ENCODE assay signal across 11 cellular contexts in genomic region chr6:27213544-27214125, GRCh38. TPM values are rescaled to one million over a fixed set of nuclear protein-coding genes. Genes with fewer than 3 reads are reported as not detected.
DNase-seq lines count a peak whose midpoint lies in the region; ATAC-seq and TF ChIP-seq lines count a peak whose summit lies in the region.
"Had no signal": no experiment of that assay in that cellular context is flagged by ENCODE, and none has a peak within 500 bp of the region (broad histone marks: within the 10 kb centered on the region; RNA-seq: fewer than 3 reads in every experiment).

No MANE protein-coding gene starts in this region.

- no TSS peak for BruUV-seq in HCT116 (replicated peaks; lab: Mats Ljungman, UMichigan)

- POLR2A ChIA-PET in HCT116 (lab: Charles Lee): no interaction called here
- POLR2A ChIA-PET in activated CD8-positive, alpha-beta T cell treated with anti-CD3 and anti-CD28 coated beads for 36 hours (lab: Charles Lee): no interaction called here

- no peak overlapping the region for H3K4me2 ChIP-seq in HCT116 (ENCODE audit: low read length)

- H3K27me3 ChIP-seq in BE2C (no peaks in the 10 kb centered on the region), HCT116 (ENCODE audit: insufficient read depth, low read length) (no peaks in the 10 kb centered on the region), iPS DF 6.9 (ENCODE audit: control insufficient read depth, insufficient read depth, low read length) (no peaks in the 10 kb centered on the region), sigmoid colon (peaks cover 0 to 89% (median 32%) of the 10 kb centered on the region in 3 donors)

- intact Hi-C loops in HCT116 (cut with micrococcal nuclease) (no loop called here), sigmoid colon (cut with DNase I) (no loop called here), posterior vena cava (cut with DNase I) (no loop called here)
- intact Hi-C loops in activated CD8-positive, alpha-beta T cell treated with anti-CD3 and anti-CD28 coated beads for 36 hours (cut with micrococcal nuclease): no loop called here

- TF ChIP-seq EP300 in sigmoid colon (IDR thresholded peaks at IDR 0.05): no peak

- TF ChIP-seq CTCF in BE2C (IDR thresholded peaks at IDR 0.05; ENCODE audit: low read depth, low read length) (no peak), HCT116 (IDR thresholded peaks at IDR 0.05 in 2 of 3, conservative IDR thresholded peaks at IDR 0.05 in 1 of 3; ENCODE audit: borderline replicate concordance in 1 of 3, insufficient read depth in 1 of 3, low read depth in 2 of 3, low read length in 2 of 3) (no peak), sigmoid colon (IDR thresholded peaks at IDR 0.05) (no peak)
- no peak for TF ChIP-seq CTCF in activated CD8-positive, alpha-beta T cell treated with anti-CD3 and anti-CD28 coated beads for 36 hours (IDR thresholded peaks at IDR 0.05)

- WGBS in iPS DF 6.9 (ENCODE audit: insufficient coverage, insufficient read length): no CpG with 5 or more reads among the region's 29 CpGs
- WGBS in sigmoid colon, 2 donors: 36 to 68% methylated on average over 29 of the region's 29 CpGs

- H3K27me3 Mint-ChIP-seq in activated CD8-positive, alpha-beta T cell treated with anti-CD3 and anti-CD28 coated beads for 36 hours: peaks cover 33% of the 10 kb centered on the region

- H4K20me1 ChIP-seq in HCT116 (ENCODE audit: insufficient read depth): no peaks in the 10 kb centered on the region

- H3K36me3 Mint-ChIP-seq in activated CD8-positive, alpha-beta T cell treated with anti-CD3 and anti-CD28 coated beads for 36 hours (ENCODE audit: low read depth): peaks cover 1% of the 10 kb centered on the region

- no peaks in the 10 kb centered on the region for H3K9me3 ChIP-seq in BE2C
- H3K9me3 ChIP-seq in HCT116 (ENCODE audit: control insufficient read depth in 1 of 2, insufficient read depth in 1 of 2, low read depth in 1 of 2, low read length in 2 of 2): no peaks in the 10 kb centered on the region
- no peaks in the 10 kb centered on the region for H3K9me3 ChIP-seq in iPS DF 6.9 (ENCODE audit: control insufficient read depth, insufficient read depth, low read length)
- peaks cover 0 to 4% (median 0%) of the 10 kb centered on the region in 4 donors for H3K9me3 ChIP-seq in sigmoid colon

- RAD21 ChIA-PET in HCT116 (lab: Charles Lee; ENCODE audit: low non-redundant PET in 1 of 2, low total read pairs in 2 of 2, uncharacterized antibody in 2 of 2, unreplicated experiment in 2 of 2): interaction anchor here (0.6 to 0.7 kb wide), 2 partner anchors 84 to 199 kb away, joined by 6 to 7 read pairs; no protein-coding TSS in a partner anchor

- no peaks in the 10 kb centered on the region for H3K4me1 Mint-ChIP-seq in activated CD8-positive, alpha-beta T cell treated with anti-CD3 and anti-CD28 coated beads for 36 hours (ENCODE audit: low read depth)

- no peak overlapping the region for H2AFZ ChIP-seq in HCT116 (ENCODE audit: low read depth, low read length, poor library complexity, severe bottlenecking)

- TF ChIP-seq POLR2A in HCT116 (IDR thresholded peaks at IDR 0.05; ENCODE audit: borderline replicate concordance, extremely low read depth, insufficient read depth, insufficient read length) (no peak), sigmoid colon (IDR thresholded peaks at IDR 0.05) (no peak)

- TF ChIP-seq RAD21 in HCT116 (IDR thresholded peaks at IDR 0.05; ENCODE audit: low read depth): no peak

- H3K4me1 ChIP-seq in BE2C (no peaks in the 10 kb centered on the region), HCT116 (ENCODE audit: control insufficient read depth in 1 of 2, insufficient read depth in 2 of 2, low read length in 2 of 2) (peaks cover 0 to 3% of the 10 kb centered on the region in 2 experiments; a peak in 1 of 4 replicates), iPS DF 6.9 (ENCODE audit: control insufficient read depth, insufficient read depth, low read length) (no peaks in the 10 kb centered on the region), sigmoid colon (no peaks in the 10 kb centered on the region)

- no peaks in the 10 kb centered on the region for H3K9me2 ChIP-seq in HCT116 (ENCODE audit: insufficient read depth)

- H3K4me3 ChIP-seq in BE2C (ENCODE audit: low read depth, low read length): peak overlapping the region; percentile 70
- H3K4me3 ChIP-seq in HCT116 (replicated peaks in 1 of 2; ENCODE audit: low read depth in 1 of 2, low read length in 2 of 2): no peak overlapping the region
- peak overlapping the region; percentile 69; the same call in 1 of the 2 replicates for H3K4me3 ChIP-seq in iPS DF 6.9 (ENCODE audit: low read length)
- no peak overlapping the region for H3K4me3 ChIP-seq in sigmoid colon

- CTCF ChIA-PET in HCT116 (lab: Charles Lee): no interaction called here
- CTCF ChIA-PET in activated CD8-positive, alpha-beta T cell treated with anti-CD3 and anti-CD28 coated beads for 36 hours (lab: Charles Lee): interaction anchor here (0.6 kb wide), 1 partner anchor 589 kb away, joined by 3 read pairs; no protein-coding TSS in a partner anchor

- ATAC-seq in HCT116 (0 out of 2 replicates have a peak, but pooled peaks have one; percentile 17), GM19467 (IDR thresholded peaks at IDR 0.05; ENCODE audit: unreplicated experiment) (no peak)
- peak; percentile 13 for ATAC-seq in activated CD8-positive, alpha-beta T cell treated with anti-CD3 and anti-CD28 coated beads for 36 hours
- ATAC-seq: esophagus mucosa had no signal

- H3K27ac ChIP-seq in HCT116 (ENCODE audit: low read depth, low read length) (no peak overlapping the region), iPS DF 6.9 (ENCODE audit: low read length) (no peak overlapping the region), sigmoid colon (no peak overlapping the region)

- DNase-seq in BE2C (peak; percentile 45), HCT116 (ENCODE audit: low read depth, low spot score) (no peak), iPS DF 6.9 (ENCODE audit: low read depth, low spot score) (no peak), DMS53 (lab: John Stamatoyannopoulos, UW) (no peak), sigmoid colon (no peak), posterior vena cava (ENCODE audit: low spot score) (no peak)
- peak; percentile 21 for DNase-seq in activated CD8-positive, alpha-beta T cell treated with anti-CD3 and anti-CD28 coated beads for 36 hours
- DNase-seq: GF-D8, occipital lobe had no signal

- H3K4me3 Mint-ChIP-seq in activated CD8-positive, alpha-beta T cell treated with anti-CD3 and anti-CD28 coated beads for 36 hours: peak overlapping the region; percentile 17

- H3K9me3 Mint-ChIP-seq in activated CD8-positive, alpha-beta T cell treated with anti-CD3 and anti-CD28 coated beads for 36 hours: peaks cover 1% of the 10 kb centered on the region

- H3K27ac Mint-ChIP-seq in activated CD8-positive, alpha-beta T cell treated with anti-CD3 and anti-CD28 coated beads for 36 hours: no peak overlapping the region

- H3K36me3 ChIP-seq in BE2C (no peaks in the 10 kb centered on the region), HCT116 (ENCODE audit: control insufficient read depth in 1 of 2, insufficient read depth in 2 of 2, low read length in 2 of 2) (no peaks in the 10 kb centered on the region), iPS DF 6.9 (ENCODE audit: control insufficient read depth, insufficient read depth, low read length) (no peaks in the 10 kb centered on the region), sigmoid colon (no peaks in the 10 kb centered on the region)

- H3K79me2 ChIP-seq in HCT116 (ENCODE audit: insufficient read depth, low read length): no peaks in the 10 kb centered on the region

- H3K9ac ChIP-seq in HCT116 (ENCODE audit: low read length): no peak overlapping the region

TF ChIP-seq in HCT116, 20 proteins besides CTCF, POLR2A, EP300 and RAD21 (continues in another document):
- TF ChIP-seq YY1 (IDR thresholded peaks at IDR 0.05; ENCODE audit: extremely low read depth, insufficient replicate concordance, low read depth, low read length): no peak
- TF ChIP-seq, protein P1, sequence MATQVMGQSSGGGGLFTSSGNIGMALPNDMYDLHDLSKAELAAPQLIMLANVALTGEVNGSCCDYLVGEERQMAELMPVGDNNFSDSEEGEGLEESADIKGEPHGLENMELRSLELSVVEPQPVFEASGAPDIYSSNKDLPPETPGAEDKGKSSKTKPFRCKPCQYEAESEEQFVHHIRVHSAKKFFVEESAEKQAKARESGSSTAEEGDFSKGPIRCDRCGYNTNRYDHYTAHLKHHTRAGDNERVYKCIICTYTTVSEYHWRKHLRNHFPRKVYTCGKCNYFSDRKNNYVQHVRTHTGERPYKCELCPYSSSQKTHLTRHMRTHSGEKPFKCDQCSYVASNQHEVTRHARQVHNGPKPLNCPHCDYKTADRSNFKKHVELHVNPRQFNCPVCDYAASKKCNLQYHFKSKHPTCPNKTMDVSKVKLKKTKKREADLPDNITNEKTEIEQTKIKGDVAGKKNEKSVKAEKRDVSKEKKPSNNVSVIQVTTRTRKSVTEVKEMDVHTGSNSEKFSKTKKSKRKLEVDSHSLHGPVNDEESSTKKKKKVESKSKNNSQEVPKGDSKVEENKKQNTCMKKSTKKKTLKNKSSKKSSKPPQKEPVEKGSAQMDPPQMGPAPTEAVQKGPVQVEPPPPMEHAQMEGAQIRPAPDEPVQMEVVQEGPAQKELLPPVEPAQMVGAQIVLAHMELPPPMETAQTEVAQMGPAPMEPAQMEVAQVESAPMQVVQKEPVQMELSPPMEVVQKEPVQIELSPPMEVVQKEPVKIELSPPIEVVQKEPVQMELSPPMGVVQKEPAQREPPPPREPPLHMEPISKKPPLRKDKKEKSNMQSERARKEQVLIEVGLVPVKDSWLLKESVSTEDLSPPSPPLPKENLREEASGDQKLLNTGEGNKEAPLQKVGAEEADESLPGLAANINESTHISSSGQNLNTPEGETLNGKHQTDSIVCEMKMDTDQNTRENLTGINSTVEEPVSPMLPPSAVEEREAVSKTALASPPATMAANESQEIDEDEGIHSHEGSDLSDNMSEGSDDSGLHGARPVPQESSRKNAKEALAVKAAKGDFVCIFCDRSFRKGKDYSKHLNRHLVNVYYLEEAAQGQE (IDR thresholded peaks at IDR 0.05; ENCODE audit: low read depth): no peak
- TF ChIP-seq TCF7L2 (IDR thresholded peaks at IDR 0.05; ENCODE audit: borderline replicate concordance, extremely low read depth, insufficient read depth, insufficient read length): no peak
- no peak for TF ChIP-seq ZNF274 (IDR thresholded peaks at IDR 0.05; ENCODE audit: low read depth, low read length)
- TF ChIP-seq, protein P2, sequence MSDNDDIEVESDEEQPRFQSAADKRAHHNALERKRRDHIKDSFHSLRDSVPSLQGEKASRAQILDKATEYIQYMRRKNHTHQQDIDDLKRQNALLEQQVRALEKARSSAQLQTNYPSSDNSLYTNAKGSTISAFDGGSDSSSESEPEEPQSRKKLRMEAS (IDR thresholded peaks at IDR 0.05): no peak
- TF ChIP-seq SRF (IDR thresholded peaks at IDR 0.05; ENCODE audit: low read depth): no peak
- no peak for TF ChIP-seq EZH2phosphoT487 (IDR thresholded peaks at IDR 0.05; ENCODE audit: borderline replicate concordance)

RNA-seq across cellular contexts. Expression of gene PRSS16, which starts 33.9 kb away (rescaled TPM):
- not detected for polyA plus RNA-seq in BE2C (2012; ENCODE audit: insufficient read depth, insufficient read length, low read depth)
- total RNA-seq in HCT116 (2021; ENCODE audit: unreplicated experiment) (14.5 TPM), sigmoid colon (not detected), posterior vena cava (under 1 TPM in 1 of 2 donors, not detected in 1; 0.28 TPM)
- polyA plus RNA-seq in HCT116 (2012): 15.8 and 16.9 TPM in 2 replicates
- total RNA-seq in activated CD8-positive, alpha-beta T cell treated with anti-CD3 and anti-CD28 coated beads for 36 hours: 1 to 10 TPM in 1 of 2 experiments, under 1 TPM in 1; 0.65 to 1.9 TPM
- polyA plus RNA-seq in sigmoid colon: 10 to 100 TPM; 13.3 to 28.7 (median 27.0) TPM
- total RNA-seq: occipital lobe had no signal

Comparison
In these comparisons a context has a peak if more than half of its experiments do, and no peak if none do; other contexts are left out.
1. DNase-seq: peak in BE2C (single experiment) and activated CD8-positive, alpha-beta T cell treated with anti-CD3 and anti-CD28 coated beads for 36 hours (single experiment); none in HCT116 (single experiment), iPS DF 6.9 (single experiment), DMS53 (single experiment), sigmoid colon (single experiment) and posterior vena cava (single experiment).
2. H3K4me3 ChIP-seq: peak in BE2C (single experiment) and iPS DF 6.9 (single experiment); none in HCT116 (0 of 2) and sigmoid colon (0 of 4).